Comparison of ENCODE assay signal across 8 cellular contexts in genomic region chrX:40735318-40736169, GRCh38. TPM values are rescaled to one million over a fixed set of nuclear protein-coding genes. Genes with fewer than 3 reads are reported as not detected.
DNase-seq lines count a peak whose midpoint lies in the region; ATAC-seq and TF ChIP-seq lines count a peak whose summit lies in the region.

MED14 (minus strand) TSS chrX:40735542; CDS start chrX:40735412, 130 bp downstream.

- ATAC-seq in GM18502 (IDR thresholded peaks at IDR 0.05; ENCODE audit: poor library complexity, unreplicated experiment) (peak; percentile 89), HG02970 (IDR thresholded peaks at IDR 0.05; ENCODE audit: low FRiP score, unreplicated experiment) (peak; percentile 90), right cardiac atrium (peak; percentile 99), aorta (ENCODE audit: low FRiP score) (peak; percentile 98)

- H3K36me3 ChIP-seq in ascending aorta: no peaks in the 10 kb centered on the region
- H3K36me3 ChIP-seq in rectal smooth muscle tissue (ENCODE audit: control insufficient read depth, insufficient read depth, low read length): no peaks in the 10 kb centered on the region
- no peaks in the 10 kb centered on the region for H3K36me3 ChIP-seq in aorta (ENCODE audit: control insufficient read depth in 1 of 2, insufficient read depth in 2 of 2, low read length in 1 of 2)

- intact Hi-C loops in T-helper 2 cell treated with Interferon-gamma antibody and Interleukin-4, amounts not matched to agents 100 ng/mL and 5 ng/mL, for 36 hours (cut with micrococcal nuclease): loop anchor here (1.0 to 10.0 kb wide), 5 partner anchors 88 to 597 kb away; partner anchors contain the start of genes ATP6AP2, CXorf38 and DDX3X
- intact Hi-C loops in ascending aorta (cut with DNase I) (loop anchor here (1.0 to 5.0 kb wide), 4 partner anchors 37 to 350 kb away; partner anchors contain the start of gene USP9X), right cardiac atrium (cut with DNase I) (no loop called here), aorta (cut with DNase I) (loop anchor here in 1 of 2 donors (10.0 kb wide), 2 partner anchors 59 to 349 kb away; partner anchors contain the start of gene USP9X)

- peak; percentile 37 to 52 (median 46) for TF ChIP-seq CTCF in ascending aorta (IDR thresholded peaks at IDR 0.05)

- H3K27me3 ChIP-seq in ascending aorta (no peaks in the 10 kb centered on the region), right cardiac atrium (ENCODE audit: control insufficient read depth, insufficient read depth) (no peaks in the 10 kb centered on the region), rectal smooth muscle tissue (ENCODE audit: control insufficient read depth, insufficient read depth, low read length) (peaks cover 1% of the 10 kb centered on the region), aorta (ENCODE audit: control insufficient read depth in 1 of 2, insufficient read depth in 2 of 2, low read length in 1 of 2) (no peaks in the 10 kb centered on the region)

- WGBS in right cardiac atrium: under 1% methylated on average over 88 of the region's 88 CpGs
- WGBS in aorta, 2 donors: 0% methylated on average over 82 to 88 of the region's 88 CpGs

- DNase-seq in NCI-H187 treated with DMSO at 0.1 percent for 48 hours (lab: John Stamatoyannopoulos, UW): peak; percentile 24
- peak; percentile 79 to 93 for DNase-seq in ascending aorta (ENCODE audit: low spot score in 2 of 2)
- DNase-seq in right cardiac atrium: peak; percentile 90 to 95 (median 93)
- peak; percentile 92 to 97 for DNase-seq in aorta

- H3K4me3 ChIP-seq in ascending aorta (peak within 1 kb of the TSS; percentile 77 to 96), right cardiac atrium (ENCODE audit: low read length) (peak within 1 kb of the TSS; percentile 80), rectal smooth muscle tissue (ENCODE audit: low read length) (peak within 1 kb of the TSS; percentile 86), aorta (ENCODE audit: low read length in 2 of 2) (peak within 1 kb of the TSS; percentile 75 to 87)

- peak within 1 kb of the TSS; percentile 84 to 94 for H3K27ac ChIP-seq in ascending aorta
- peak within 1 kb of the TSS; percentile 99 for H3K27ac ChIP-seq in right cardiac atrium (ENCODE audit: low read length)
- peak within 1 kb of the TSS; percentile 92 for H3K27ac ChIP-seq in rectal smooth muscle tissue (ENCODE audit: low read depth, low read length)
- H3K27ac ChIP-seq in aorta (ENCODE audit: low read depth in 1 of 2, low read length in 2 of 2): peak within 1 kb of the TSS; percentile 68 to 85

- peak within 1 kb of the TSS; percentile 78 for H3K9ac ChIP-seq in rectal smooth muscle tissue (ENCODE audit: low read length)

- H3K4me1 ChIP-seq in ascending aorta (no peaks in the 10 kb centered on the region), right cardiac atrium (ENCODE audit: control insufficient read depth, insufficient read depth, low read length) (no peaks in the 10 kb centered on the region), rectal smooth muscle tissue (ENCODE audit: control insufficient read depth, insufficient read depth, low read length) (no peaks in the 10 kb centered on the region), aorta (ENCODE audit: control insufficient read depth in 1 of 2, insufficient read depth in 2 of 2, low read length in 2 of 2) (peaks cover 0 to 2% of the 10 kb centered on the region in 2 donors)

- H3K9me3 ChIP-seq in ascending aorta (no peaks in the 10 kb centered on the region), right cardiac atrium (ENCODE audit: control insufficient read depth, low read length) (no peaks in the 10 kb centered on the region), aorta (ENCODE audit: control insufficient read depth, low read length) (no peaks in the 10 kb centered on the region)

RNA-seq across cellular contexts. Expression of gene MED14, which starts in this region (rescaled TPM):
- 46.7 and 49.6 TPM in 2 replicates for total RNA-seq in T-helper 2 cell treated with Interferon-gamma antibody and Interleukin-4, amounts not matched to agents 100 ng/mL and 5 ng/mL, for 36 hours
- total RNA-seq in ascending aorta (10.5 TPM), right cardiac atrium (10 to 100 TPM; 23.4 to 33.2 (median 28.9) TPM), aorta (10 to 100 TPM; 51.3 to 52.0 TPM)
- polyA plus RNA-seq in right cardiac atrium (10.0 TPM), aorta (10 to 100 TPM in 1 of 2 donors, 1 to 10 TPM in 1; 5.9 to 17.9 TPM)

Comparison
In these comparisons a context has a peak if more than half of its experiments do, and no peak if none do; other contexts are left out.
1. Peak in every context shown above with its lines: DNase-seq, ATAC-seq, H3K4me3 ChIP-seq and H3K27ac ChIP-seq.
2. DNase-seq: peak in every context shown above with its lines; median percentile 94 in aorta; 93 in right cardiac atrium; 86 in ascending aorta; 24 in NCI-H187 treated with DMSO at 0.1 percent for 48 hours.
3. intact Hi-C loops: an anchor here in T-helper 2 cell treated with Interferon-gamma antibody and Interleukin-4, amounts not matched to agents 100 ng/mL and 5 ng/mL, for 36 hours (1.0 to 10.0 kb wide) and ascending aorta (1.0 to 5.0 kb wide); none called in right cardiac atrium.